ENCODE assay signal across 14 cellular contexts in genomic region chr6:25311251-25311910, GRCh38. TPM values are rescaled to one million over a fixed set of nuclear protein-coding genes. Genes with fewer than 3 reads are reported as not detected.
DNase-seq lines count a peak whose midpoint lies in the region; ATAC-seq, FAIRE-seq and TF ChIP-seq lines count a peak whose summit lies in the region.
"Had no signal": no experiment of that assay in that cellular context is flagged by ENCODE, and none has a peak within 500 bp of the region (broad histone marks: within the 10 kb centered on the region; RNA-seq: fewer than 3 reads in every experiment).

No MANE protein-coding gene starts in this region.

- H3K27ac Mint-ChIP-seq in mesothelial cell of epicardium, result no peak overlapping the region
- H3K27ac Mint-ChIP-seq: stimulated activated effector memory CD8-positive, alpha-beta T cell treated with anti-CD3 and anti-CD28 coated beads, Interleukin-12 subunit alpha, Interleukin-12 subunit beta, amount 100 ng/mL, for 72 hours had no signal

- H3K4me3 ChIP-seq in esophagus muscularis mucosa (no peak overlapping the region), pancreas (no peak overlapping the region)
- H3K4me3 ChIP-seq: skin epidermis had no signal

- FAIRE-seq in pancreas (lab: Jason Lieb, UNC), result no peak
- FAIRE-seq: G401.6 had no signal

- no peaks in the 10 kb centered on the region for H3K36me3 ChIP-seq in esophagus muscularis mucosa
- no peaks in the 10 kb centered on the region for H3K36me3 ChIP-seq in pancreas

- TF ChIP-seq POLR2A in esophagus muscularis mucosa (IDR thresholded peaks at IDR 0.05; ENCODE audit: low read depth), result no peak

- H3K36me3 Mint-ChIP-seq in mesothelial cell of epicardium, result no peaks in the 10 kb centered on the region
- H3K36me3 Mint-ChIP-seq: stimulated activated effector memory CD8-positive, alpha-beta T cell treated with anti-CD3 and anti-CD28 coated beads, Interleukin-12 subunit alpha, Interleukin-12 subunit beta, amount 100 ng/mL, for 72 hours had no signal

- TF ChIP-seq CTCF in esophagus muscularis mucosa (IDR thresholded peaks at IDR 0.05) (no peak), pancreas (IDR thresholded peaks at IDR 0.05) (no peak), mesothelial cell of epicardium (IDR thresholded peaks at IDR 0.05; ENCODE audit: unreplicated experiment) (no peak)

- H3K27me3 Mint-ChIP-seq in mesothelial cell of epicardium (ENCODE audit: low read depth), result no peaks in the 10 kb centered on the region

- 74% methylated on average over 2 of the region's 2 CpGs for WGBS in esophagus muscularis mucosa
- 89 to 92% methylated on average over 2 of the region's 2 CpGs for WGBS in pancreas, 2 donors

- DNase-seq in EL (peak; percentile 64), NCI-H226 (peak; percentile 68), esophagus muscularis mucosa (ENCODE audit: extremely low spot score) (no peak), pancreas (no peak), iPS-NIHi11 (ENCODE audit: low spot score) (no peak), mesothelial cell of epicardium (ENCODE audit: low spot score in 2 of 2, unreplicated experiment in 2 of 2) (no peak)
- DNase-seq: activated CD8-positive, alpha-beta memory T cell treated with anti-CD3 and anti-CD28 coated beads for 24 hours; central memory CD4-positive, alpha-beta T cell; MM.1S had no signal

- H3K4me1 ChIP-seq in esophagus muscularis mucosa (peaks cover 0 to 28% (median 8%) of the 10 kb centered on the region in 4 donors), pancreas (peaks cover 0 to 20% (median 11%) of the 10 kb centered on the region in 3 donors)

- H3K27ac ChIP-seq in esophagus muscularis mucosa (replicated peaks in 1 of 4) (peak overlapping the region in 3 of 4 donors; percentile 44 to 54 (median 47)), pancreas (no peak overlapping the region)

- TF ChIP-seq EP300 in esophagus muscularis mucosa (IDR thresholded peaks at IDR 0.05), result no peak

- H3K9me3 Mint-ChIP-seq in mesothelial cell of epicardium, result no peaks in the 10 kb centered on the region
- H3K9me3 Mint-ChIP-seq: stimulated activated effector memory CD8-positive, alpha-beta T cell treated with anti-CD3 and anti-CD28 coated beads, Interleukin-12 subunit alpha, Interleukin-12 subunit beta, amount 100 ng/mL, for 72 hours had no signal

- H3K27me3 ChIP-seq in esophagus muscularis mucosa (peaks cover 0 to 3% (median 0%) of the 10 kb centered on the region in 4 donors), pancreas (no peaks in the 10 kb centered on the region)

- no peaks in the 10 kb centered on the region for H3K9me3 ChIP-seq in esophagus muscularis mucosa
- H3K9me3 ChIP-seq in pancreas, result no peaks in the 10 kb centered on the region

- intact Hi-C loops in esophagus muscularis mucosa (cut with DNase I) (no loop called here), pancreas (cut with DNase I) (no loop called here)

- H3K4me3 Mint-ChIP-seq in mesothelial cell of epicardium, result no peak overlapping the region
- H3K4me3 Mint-ChIP-seq: stimulated activated effector memory CD8-positive, alpha-beta T cell treated with anti-CD3 and anti-CD28 coated beads, Interleukin-12 subunit alpha, Interleukin-12 subunit beta, amount 100 ng/mL, for 72 hours had no signal

- peak in 3 of 4 donors; percentile 39 to 65 (median 40) for ATAC-seq in pancreas
- ATAC-seq in GM18873 (IDR thresholded peaks at IDR 0.05; ENCODE audit: low FRiP score, unreplicated experiment), result no peak
- no peak for ATAC-seq in HG03342 (IDR thresholded peaks at IDR 0.05; ENCODE audit: unreplicated experiment)
- ATAC-seq: stimulated activated effector memory CD8-positive, alpha-beta T cell treated with anti-CD3 and anti-CD28 coated beads, Interleukin-12 subunit alpha, Interleukin-12 subunit beta, amount 100 ng/mL, for 72 hours had no signal

- H3K4me1 Mint-ChIP-seq in mesothelial cell of epicardium, result peaks cover 21% of the 10 kb centered on the region
- H3K4me1 Mint-ChIP-seq: stimulated activated effector memory CD8-positive, alpha-beta T cell treated with anti-CD3 and anti-CD28 coated beads, Interleukin-12 subunit alpha, Interleukin-12 subunit beta, amount 100 ng/mL, for 72 hours had no signal

RNA-seq across cellular contexts. Expression of gene CARMIL1, which starts 32.2 kb away (rescaled TPM):
- total RNA-seq in esophagus muscularis mucosa, result 10 to 100 TPM in 3 of 4 donors, 1 to 10 TPM in 1; 10.0 to 12.1 (median 11.1) TPM
- 1 to 10 TPM; 6.3 to 9.4 (median 7.8) TPM for total RNA-seq in pancreas
- 1 to 10 TPM; 5.9 to 8.8 TPM for polyA plus RNA-seq in pancreas
- total RNA-seq in mesothelial cell of epicardium, result 12.4 to 15.7 TPM (median 14.2 TPM) in 3 replicates

Comparison
In these comparisons a context has a peak if more than half of its experiments do, and no peak if none do; other contexts are left out.
1. DNase-seq: peak in EL (single experiment) and NCI-H226 (single experiment); none in esophagus muscularis mucosa (single experiment), pancreas (0 of 6), iPS-NIHi11 (single experiment) and mesothelial cell of epicardium (0 of 2).
2. H3K27ac ChIP-seq: peak in esophagus muscularis mucosa (3 of 4); none in pancreas (0 of 4).
3. ATAC-seq: peak in pancreas (3 of 4); none in GM18873 (single experiment) and HG03342 (single experiment).